In genomic region chr5:43105369-43106289, GRCh38 we compare ENCODE assay signal across 8 cellular contexts. TPM values are rescaled to one million over a fixed set of nuclear protein-coding genes. Genes with fewer than 3 reads are reported as not detected.
A peak's percentile ranks its signal among the peaks of the same experiment; 100 is the strongest.
DNase-seq lines count a peak whose midpoint lies in the region; ATAC-seq lines count a peak whose summit lies in the region.

No MANE protein-coding gene starts in this region.

- H3K4me1 ChIP-seq in right cardiac atrium (ENCODE audit: control insufficient read depth, insufficient read depth, low read length), result no peaks in the 10 kb centered on the region
- no peaks in the 10 kb centered on the region for H3K4me1 ChIP-seq in rectal smooth muscle tissue (ENCODE audit: control insufficient read depth, insufficient read depth, low read length)
- H3K4me1 ChIP-seq in aorta (ENCODE audit: control insufficient read depth in 1 of 2, insufficient read depth in 2 of 2, low read length in 2 of 2), result no peaks in the 10 kb centered on the region

- WGBS in right cardiac atrium, result 4% methylated on average over 20 of the region's 20 CpGs
- WGBS in aorta, 2 donors, result 4 to 5% methylated on average over 20 of the region's 20 CpGs

- DNase-seq in NCI-H187 (lab: John Stamatoyannopoulos, UW) (peak; percentile 94 to 97), T-helper 2 cell (peak; percentile 66 to 93 (median 78)), anterior cingulate cortex (lab: John Stamatoyannopoulos, UW) (peak; percentile 6 to 91 (median 78)), right cardiac atrium (peak; percentile 90 to 95 (median 94)), aorta (peak; percentile 93 to 96)

- H3K9ac ChIP-seq in rectal smooth muscle tissue (ENCODE audit: low read length), result no peak overlapping the region

- H3K27ac ChIP-seq in right cardiac atrium (ENCODE audit: low read length) (peak overlapping the region; percentile 84), rectal smooth muscle tissue (ENCODE audit: low read depth, low read length) (no peak overlapping the region), aorta (ENCODE audit: low read depth in 1 of 2, low read length in 2 of 2) (no peak overlapping the region)

- H3K4me3 ChIP-seq in right cardiac atrium (ENCODE audit: low read length) (peak overlapping the region; percentile 59), rectal smooth muscle tissue (ENCODE audit: low read length) (peak overlapping the region; percentile 69), aorta (ENCODE audit: low read length in 2 of 2) (peak overlapping the region in 1 of 2 donors; percentile 25)

- H3K36me3 ChIP-seq in rectal smooth muscle tissue (ENCODE audit: control insufficient read depth, insufficient read depth, low read length) (no peaks in the 10 kb centered on the region), aorta (ENCODE audit: control insufficient read depth in 1 of 2, insufficient read depth in 2 of 2, low read length in 1 of 2) (no peaks in the 10 kb centered on the region)

- H3K27me3 ChIP-seq in right cardiac atrium (ENCODE audit: control insufficient read depth, insufficient read depth), result no peaks in the 10 kb centered on the region
- no peaks in the 10 kb centered on the region for H3K27me3 ChIP-seq in rectal smooth muscle tissue (ENCODE audit: control insufficient read depth, insufficient read depth, low read length)
- no peaks in the 10 kb centered on the region for H3K27me3 ChIP-seq in aorta (ENCODE audit: control insufficient read depth in 1 of 2, insufficient read depth in 2 of 2, low read length in 1 of 2)

- intact Hi-C loops in right cardiac atrium (cut with DNase I) (no loop called here), aorta (cut with DNase I) (loop anchor here (2.0 to 10.0 kb wide), 4 partner anchors 38 to 279 kb away; no protein-coding TSS in a partner anchor)

- peak; percentile 94 for ATAC-seq in GM18502 (IDR thresholded peaks at IDR 0.05; ENCODE audit: poor library complexity, unreplicated experiment)
- peak; percentile 96 for ATAC-seq in HG02970 (IDR thresholded peaks at IDR 0.05; ENCODE audit: low FRiP score, unreplicated experiment)
- ATAC-seq in right cardiac atrium, result peak; percentile 96
- ATAC-seq in aorta (ENCODE audit: low FRiP score), result peak; percentile 98

- H3K9me3 ChIP-seq in right cardiac atrium (ENCODE audit: control insufficient read depth, low read length) (no peaks in the 10 kb centered on the region), aorta (ENCODE audit: control insufficient read depth, low read length) (no peaks in the 10 kb centered on the region)

RNA-seq across cellular contexts. Expression of gene ZNF131, which starts 15.1 kb away (rescaled TPM):
- total RNA-seq in right cardiac atrium, result 10 to 100 TPM; 15.6 to 23.2 (median 19.2) TPM
- polyA plus RNA-seq in right cardiac atrium, result 13.5 TPM
- total RNA-seq in aorta, result 10 to 100 TPM; 36.6 to 45.0 TPM
- polyA plus RNA-seq in aorta, result 10 to 100 TPM; 18.3 to 23.8 TPM

Comparison
In these comparisons a context has a peak if more than half of its experiments do, and no peak if none do; other contexts are left out.
1. intact Hi-C loops: an anchor here in aorta (2.0 to 10.0 kb wide); none called in right cardiac atrium.